12 cellular contexts compared by ENCODE assay signal in genomic region chr19:30691767-30692516, GRCh38.
A peak's percentile ranks its signal among the peaks of the same experiment; 100 is the strongest.
DNase-seq lines count a peak whose midpoint lies in the region; ATAC-seq, FAIRE-seq and TF ChIP-seq lines count a peak whose summit lies in the region.
"Had no signal": no experiment of that assay in that cellular context is flagged by ENCODE, and none has a peak within 500 bp of the region (broad histone marks: within the 10 kb centered on the region; RNA-seq: fewer than 3 reads in every experiment).

No MANE protein-coding gene starts in this region.

- CTCF ChIA-PET in activated naive CD4-positive, alpha-beta T cell treated with anti-CD3 and anti-CD28 coated beads for 36 hours (lab: Charles Lee): interaction anchor here (0.5 to 1.1 kb wide), 2 partner anchors 10 to 19 kb away, joined by 3 to 4 read pairs; no protein-coding TSS in a partner anchor

- ATAC-seq in gastrocnemius medialis: no peak
- no peak for ATAC-seq in stimulated activated effector memory CD8-positive, alpha-beta T cell treated with anti-CD3 and anti-CD28 coated beads, Interleukin-12 subunit alpha, Interleukin-12 subunit beta, amount 100 ng/mL, for 72 hours

- H3K27ac ChIP-seq in astrocyte (ENCODE audit: low read depth, low read length) (no peak overlapping the region), iPS-20b (ENCODE audit: low read length) (no peak overlapping the region), gastrocnemius medialis (peak overlapping the region in 1 of 4 donors; percentile 5)

- H3K4me1 Mint-ChIP-seq in astrocyte (ENCODE audit: low read depth, unreplicated experiment): no peaks in the 10 kb centered on the region
- peaks cover 5% of the 10 kb centered on the region for H3K4me1 Mint-ChIP-seq in activated naive CD4-positive, alpha-beta T cell treated with anti-CD3 and anti-CD28 coated beads for 36 hours (ENCODE audit: low read depth)
- peaks cover 5% of the 10 kb centered on the region for H3K4me1 Mint-ChIP-seq in stimulated activated effector memory CD8-positive, alpha-beta T cell treated with anti-CD3 and anti-CD28 coated beads, Interleukin-12 subunit alpha, Interleukin-12 subunit beta, amount 100 ng/mL, for 72 hours

- no peaks in the 10 kb centered on the region for H3K9me3 Mint-ChIP-seq in astrocyte (ENCODE audit: unreplicated experiment)
- H3K9me3 Mint-ChIP-seq in activated naive CD4-positive, alpha-beta T cell treated with anti-CD3 and anti-CD28 coated beads for 36 hours: no peaks in the 10 kb centered on the region
- no peaks in the 10 kb centered on the region for H3K9me3 Mint-ChIP-seq in stimulated activated effector memory CD8-positive, alpha-beta T cell treated with anti-CD3 and anti-CD28 coated beads, Interleukin-12 subunit alpha, Interleukin-12 subunit beta, amount 100 ng/mL, for 72 hours

- H3K36me3 ChIP-seq in astrocyte (ENCODE audit: insufficient read depth, low read length) (no peaks in the 10 kb centered on the region), iPS-20b (ENCODE audit: insufficient read depth, low read depth, low read length) (no peaks in the 10 kb centered on the region), gastrocnemius medialis (no peaks in the 10 kb centered on the region)
- H3K36me3 ChIP-seq: HAP-1 had no signal

- H3K9me3 ChIP-seq in astrocyte (ENCODE audit: insufficient read depth, low read depth, low read length): no peaks in the 10 kb centered on the region
- no peaks in the 10 kb centered on the region for H3K9me3 ChIP-seq in iPS-20b (ENCODE audit: insufficient read depth, low read depth, low read length)
- no peaks in the 10 kb centered on the region for H3K9me3 ChIP-seq in gastrocnemius medialis
- H3K9me3 ChIP-seq: HAP-1 had no signal

- no peak for TF ChIP-seq CTCF in astrocyte (IDR thresholded peaks at IDR 0.05; ENCODE audit: insufficient read depth, low read depth, low read length)
- no peak for TF ChIP-seq CTCF in gastrocnemius medialis (IDR thresholded peaks at IDR 0.05 in 4 of 5, conservative IDR thresholded peaks at IDR 0.05 in 1 of 5)

- no peak for FAIRE-seq in astrocyte (lab: Jason Lieb, UNC)

- H3K4me3 ChIP-seq in astrocyte (ENCODE audit: insufficient read depth, low read depth, low read length) (peak overlapping the region; percentile 36), iPS-20b (ENCODE audit: low read length) (no peak overlapping the region; the same call in 1 of the 2 replicates), gastrocnemius medialis (peak overlapping the region; percentile 26 to 47 (median 36))
- H3K4me3 ChIP-seq: HAP-1 had no signal

- H3K4me2 ChIP-seq in astrocyte (ENCODE audit: low read length): peak overlapping the region; percentile 74

- in situ Hi-C loops in gastrocnemius medialis (cut with MboI; ENCODE audit: low sequenced_read_pairs in 4 of 4): loop anchor here in 3 of 4 donors (25.0 kb wide), 3 partner anchors 670 to 1345 kb away; no protein-coding TSS in a partner anchor

- no peaks in the 10 kb centered on the region for H3K36me3 Mint-ChIP-seq in astrocyte (ENCODE audit: low read depth, unreplicated experiment)
- H3K36me3 Mint-ChIP-seq in activated naive CD4-positive, alpha-beta T cell treated with anti-CD3 and anti-CD28 coated beads for 36 hours (ENCODE audit: low read depth): no peaks in the 10 kb centered on the region
- H3K36me3 Mint-ChIP-seq in stimulated activated effector memory CD8-positive, alpha-beta T cell treated with anti-CD3 and anti-CD28 coated beads, Interleukin-12 subunit alpha, Interleukin-12 subunit beta, amount 100 ng/mL, for 72 hours: no peaks in the 10 kb centered on the region

- H3K27me3 Mint-ChIP-seq in astrocyte (ENCODE audit: low read depth, unreplicated experiment): peaks cover 38% of the 10 kb centered on the region
- peaks cover 60% of the 10 kb centered on the region for H3K27me3 Mint-ChIP-seq in activated naive CD4-positive, alpha-beta T cell treated with anti-CD3 and anti-CD28 coated beads for 36 hours (ENCODE audit: low read depth)

- DNase-seq in DMS 273 (lab: John Stamatoyannopoulos, UW; ENCODE audit: unreplicated experiment): peak; percentile 88
- no peak for DNase-seq in astrocyte (ENCODE audit: low read depth)
- no peak for DNase-seq in gastrocnemius medialis
- DNase-seq in activated naive CD4-positive, alpha-beta T cell treated with anti-CD3 and anti-CD28 coated beads for 36 hours: no peak
- no peak for DNase-seq in stimulated activated effector memory CD8-positive, alpha-beta T cell treated with anti-CD3 and anti-CD28 coated beads, Interleukin-12 subunit alpha, Interleukin-12 subunit beta, amount 100 ng/mL, for 72 hours (ENCODE audit: low spot score in 2 of 2)
- no peak for DNase-seq in stimulated activated CD4-positive, alpha-beta T cell treated with anti-CD3 and anti-CD28 coated beads, Interleukin-4, amount 100 ng/mL, for 1 hour
- no peak for DNase-seq in NCI-H1105 (lab: John Stamatoyannopoulos, UW)
- DNase-seq: aorta, kidney glomerular epithelial cell, T-helper 2 cell had no signal

- no peaks in the 10 kb centered on the region for H4K20me1 ChIP-seq in astrocyte (ENCODE audit: insufficient read depth, low read length)

- H3K27me3 ChIP-seq in astrocyte (ENCODE audit: insufficient read depth, low read length) (peaks cover 27% of the 10 kb centered on the region), iPS-20b (ENCODE audit: insufficient read depth, low read length) (no peaks in the 10 kb centered on the region; the same call in 1 of the 2 replicates), gastrocnemius medialis (peaks cover 0 to 5% (median 0%) of the 10 kb centered on the region in 3 donors)

- H3K4me1 ChIP-seq in astrocyte (ENCODE audit: insufficient read depth, low read length) (no peaks in the 10 kb centered on the region), iPS-20b (ENCODE audit: insufficient read depth, low read length) (peaks cover 29% of the 10 kb centered on the region), gastrocnemius medialis (no peaks in the 10 kb centered on the region)
- H3K4me1 ChIP-seq: HAP-1 had no signal

- H3K9ac ChIP-seq in astrocyte (ENCODE audit: low read length): peak overlapping the region; percentile 31
- H3K9ac ChIP-seq in iPS-20b (ENCODE audit: low read depth, low read length): peak overlapping the region; percentile 55; the same call in 1 of the 2 replicates

- H3K27ac Mint-ChIP-seq in astrocyte (ENCODE audit: unreplicated experiment): no peak overlapping the region
- H3K27ac Mint-ChIP-seq in activated naive CD4-positive, alpha-beta T cell treated with anti-CD3 and anti-CD28 coated beads for 36 hours: no peak overlapping the region
- H3K27ac Mint-ChIP-seq in stimulated activated effector memory CD8-positive, alpha-beta T cell treated with anti-CD3 and anti-CD28 coated beads, Interleukin-12 subunit alpha, Interleukin-12 subunit beta, amount 100 ng/mL, for 72 hours: no peak overlapping the region

- H3K79me2 ChIP-seq in astrocyte (ENCODE audit: insufficient read depth, low read length): no peaks in the 10 kb centered on the region

- intact Hi-C loops in gastrocnemius medialis (cut with DNase I; ENCODE audit: low total_unique reads): no loop called here
- intact Hi-C loops in activated naive CD4-positive, alpha-beta T cell treated with anti-CD3 and anti-CD28 coated beads for 36 hours (cut with micrococcal nuclease): no loop called here

- TF ChIP-seq POLR2A in gastrocnemius medialis (IDR thresholded peaks at IDR 0.05): no peak

- H2AFZ ChIP-seq in astrocyte (ENCODE audit: low read depth, low read length): peak overlapping the region; percentile 48

- no peak overlapping the region for H3K4me3 Mint-ChIP-seq in astrocyte (ENCODE audit: unreplicated experiment)
- H3K4me3 Mint-ChIP-seq in activated naive CD4-positive, alpha-beta T cell treated with anti-CD3 and anti-CD28 coated beads for 36 hours: no peak overlapping the region
- H3K4me3 Mint-ChIP-seq in stimulated activated effector memory CD8-positive, alpha-beta T cell treated with anti-CD3 and anti-CD28 coated beads, Interleukin-12 subunit alpha, Interleukin-12 subunit beta, amount 100 ng/mL, for 72 hours: no peak overlapping the region
